35 cellular contexts compared by ENCODE assay signal in genomic region chr5:136528481-136528880, GRCh38.
"Had no signal": no experiment of that assay in that cellular context is flagged by ENCODE, and none has a peak within 500 bp of the region (broad histone marks: within the 10 kb centered on the region; RNA-seq: fewer than 3 reads in every experiment).

No MANE protein-coding gene starts in this region.

- H3K4me3 ChIP-seq: MG63 had no signal

- H3K4me2 ChIP-seq: KMS-11 had no signal

- DNase-seq: Karpas-422, Kasumi-1, KBM-7, KG1, MG63, MM.1S, MV-4-11, NCI-H1048, NCI-H1092, NCI-H1092 treated with DMSO at 0.1 percent for 48 hours, NCI-H1105, NCI-H1105 treated with DMSO at 0.1 percent for 48 hours, NCI-H1417, NCI-H1417 treated with DMSO at 0.1 percent for 48 hours, NCI-H1436, NCI-H1436 treated with DMSO at 0.1 percent for 48 hours, NCI-H146, NCI-H1694, NCI-H1694 treated with DMSO at 0.1 percent for 48 hours, NCI-H187, NCI-H187 treated with DMSO at 0.1 percent for 48 hours, NCI-H1930, NCI-H2029, NCI-H2029 treated with DMSO at 0.1 percent for 48 hours, NCI-H2081, NCI-H2081 treated with DMSO at 0.1 percent for 48 hours, NCI-H2107, NCI-H2171, NCI-H2171 treated with DMSO at 0.1 percent for 48 hours, NCI-H2227 treated with DMSO at 0.1 percent for 48 hours, NCI-H226, NCI-H345, NCI-H446, NCI-H446 treated with DMSO at 0.1 percent for 48 hours had no signal

- H3K36me3 ChIP-seq: MG63 had no signal

- H3K27ac ChIP-seq: KMS-11 had no signal

- H3K9ac ChIP-seq: KMS-11 had no signal

- H3K9me3 ChIP-seq: MG63 had no signal
